In the genomic region with DNA sequence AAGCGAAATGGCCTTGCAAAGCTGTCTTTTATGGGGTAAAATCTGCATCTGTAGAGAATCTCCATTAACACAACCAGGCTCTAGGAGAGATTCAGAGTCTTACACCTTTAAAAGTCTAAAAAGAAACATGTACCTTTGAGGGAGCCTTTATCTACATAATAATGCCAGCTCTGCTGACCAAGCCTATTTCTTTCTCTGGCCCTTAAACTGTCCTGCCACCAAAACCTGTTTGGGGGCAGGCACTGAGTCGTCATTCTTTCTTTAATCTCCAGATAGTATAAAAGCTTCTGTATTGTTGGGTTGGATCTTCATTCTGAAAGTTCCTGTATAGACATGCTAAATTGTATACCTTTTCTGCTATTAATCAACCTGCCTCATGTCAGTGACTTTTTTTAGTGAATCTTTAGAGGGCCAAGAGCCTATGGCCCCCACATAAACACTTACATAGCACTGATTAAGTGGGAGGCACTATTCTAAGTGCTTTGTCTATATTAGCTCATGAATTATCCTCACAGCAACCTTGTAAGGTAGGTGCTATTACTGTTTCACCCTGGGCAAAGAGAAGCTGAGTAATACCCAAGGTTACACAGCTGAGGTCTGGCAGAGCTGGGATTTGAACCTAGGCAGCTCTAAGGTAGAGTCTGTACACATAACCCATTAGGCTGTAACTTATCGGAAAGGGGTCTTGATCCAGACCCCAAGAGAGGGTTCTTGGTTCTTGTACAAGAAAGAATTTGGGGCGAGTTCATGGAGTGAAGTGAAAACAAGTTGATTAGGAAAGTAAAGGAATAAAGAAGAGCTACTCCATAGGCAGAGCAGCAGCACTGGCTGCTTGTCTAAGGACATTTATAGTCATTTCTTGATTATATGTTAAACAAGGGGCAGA, we compare ENCODE assay signal across 1 cellular context.
TF ChIP-seq lines count a peak whose summit lies in the region.

No MANE protein-coding gene starts in this region.

TF ChIP-seq in K562, 482 proteins besides CTCF, POLR2A, EP300 and RAD21 (continued from another document and continues in another):
- TF ChIP-seq, protein P1, sequence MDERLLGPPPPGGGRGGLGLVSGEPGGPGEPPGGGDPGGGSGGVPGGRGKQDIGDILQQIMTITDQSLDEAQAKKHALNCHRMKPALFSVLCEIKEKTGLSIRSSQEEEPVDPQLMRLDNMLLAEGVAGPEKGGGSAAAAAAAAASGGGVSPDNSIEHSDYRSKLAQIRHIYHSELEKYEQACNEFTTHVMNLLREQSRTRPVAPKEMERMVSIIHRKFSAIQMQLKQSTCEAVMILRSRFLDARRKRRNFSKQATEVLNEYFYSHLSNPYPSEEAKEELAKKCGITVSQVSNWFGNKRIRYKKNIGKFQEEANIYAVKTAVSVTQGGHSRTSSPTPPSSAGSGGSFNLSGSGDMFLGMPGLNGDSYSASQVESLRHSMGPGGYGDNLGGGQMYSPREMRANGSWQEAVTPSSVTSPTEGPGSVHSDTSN (CRISPR knock-in tag; IDR thresholded peaks at IDR 0.05; ENCODE audit: low read depth) = no peak
- TF ChIP-seq, protein P1 (tag; conservative IDR thresholded peaks at IDR 0.05; ENCODE audit: low read depth) = peak; percentile 39; the same call in 1 of the 2 replicates
- TF ChIP-seq, protein P2, sequence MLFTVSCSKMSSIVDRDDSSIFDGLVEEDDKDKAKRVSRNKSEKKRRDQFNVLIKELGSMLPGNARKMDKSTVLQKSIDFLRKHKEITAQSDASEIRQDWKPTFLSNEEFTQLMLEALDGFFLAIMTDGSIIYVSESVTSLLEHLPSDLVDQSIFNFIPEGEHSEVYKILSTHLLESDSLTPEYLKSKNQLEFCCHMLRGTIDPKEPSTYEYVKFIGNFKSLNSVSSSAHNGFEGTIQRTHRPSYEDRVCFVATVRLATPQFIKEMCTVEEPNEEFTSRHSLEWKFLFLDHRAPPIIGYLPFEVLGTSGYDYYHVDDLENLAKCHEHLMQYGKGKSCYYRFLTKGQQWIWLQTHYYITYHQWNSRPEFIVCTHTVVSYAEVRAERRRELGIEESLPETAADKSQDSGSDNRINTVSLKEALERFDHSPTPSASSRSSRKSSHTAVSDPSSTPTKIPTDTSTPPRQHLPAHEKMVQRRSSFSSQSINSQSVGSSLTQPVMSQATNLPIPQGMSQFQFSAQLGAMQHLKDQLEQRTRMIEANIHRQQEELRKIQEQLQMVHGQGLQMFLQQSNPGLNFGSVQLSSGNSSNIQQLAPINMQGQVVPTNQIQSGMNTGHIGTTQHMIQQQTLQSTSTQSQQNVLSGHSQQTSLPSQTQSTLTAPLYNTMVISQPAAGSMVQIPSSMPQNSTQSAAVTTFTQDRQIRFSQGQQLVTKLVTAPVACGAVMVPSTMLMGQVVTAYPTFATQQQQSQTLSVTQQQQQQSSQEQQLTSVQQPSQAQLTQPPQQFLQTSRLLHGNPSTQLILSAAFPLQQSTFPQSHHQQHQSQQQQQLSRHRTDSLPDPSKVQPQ (CRISPR knock-in tag; IDR thresholded peaks at IDR 0.05; ENCODE audit: borderline replicate concordance) = no peak
- no peak for TF ChIP-seq MYC (IDR thresholded peaks at IDR 0.05; ENCODE audit: low read depth, low read length)
- TF ChIP-seq MYC (CRISPR knock-in tag; IDR thresholded peaks at IDR 0.05; ENCODE audit: borderline replicate concordance, low read depth) = 0 out of 2 replicates have a peak, but pooled peaks have one; percentile 7
- TF ChIP-seq, protein P3, sequence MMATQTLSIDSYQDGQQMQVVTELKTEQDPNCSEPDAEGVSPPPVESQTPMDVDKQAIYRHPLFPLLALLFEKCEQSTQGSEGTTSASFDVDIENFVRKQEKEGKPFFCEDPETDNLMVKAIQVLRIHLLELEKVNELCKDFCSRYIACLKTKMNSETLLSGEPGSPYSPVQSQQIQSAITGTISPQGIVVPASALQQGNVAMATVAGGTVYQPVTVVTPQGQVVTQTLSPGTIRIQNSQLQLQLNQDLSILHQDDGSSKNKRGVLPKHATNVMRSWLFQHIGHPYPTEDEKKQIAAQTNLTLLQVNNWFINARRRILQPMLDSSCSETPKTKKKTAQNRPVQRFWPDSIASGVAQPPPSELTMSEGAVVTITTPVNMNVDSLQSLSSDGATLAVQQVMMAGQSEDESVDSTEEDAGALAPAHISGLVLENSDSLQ (IDR thresholded peaks at IDR 0.05) = peak; percentile 27; the same call in 1 of the 2 replicates
- peak; percentile 31; the same call in 1 of the 2 replicates for TF ChIP-seq JUND (IDR thresholded peaks at IDR 0.05; ENCODE audit: borderline replicate concordance, low read depth, low read length)
- no peak for TF ChIP-seq JUND (tag; IDR thresholded peaks at IDR 0.05; ENCODE audit: borderline replicate concordance, low read depth, low read length)
- TF ChIP-seq E4F1 (CRISPR knock-in tag; IDR thresholded peaks at IDR 0.05; ENCODE audit: borderline replicate concordance) = no peak
- TF ChIP-seq, protein P4, sequence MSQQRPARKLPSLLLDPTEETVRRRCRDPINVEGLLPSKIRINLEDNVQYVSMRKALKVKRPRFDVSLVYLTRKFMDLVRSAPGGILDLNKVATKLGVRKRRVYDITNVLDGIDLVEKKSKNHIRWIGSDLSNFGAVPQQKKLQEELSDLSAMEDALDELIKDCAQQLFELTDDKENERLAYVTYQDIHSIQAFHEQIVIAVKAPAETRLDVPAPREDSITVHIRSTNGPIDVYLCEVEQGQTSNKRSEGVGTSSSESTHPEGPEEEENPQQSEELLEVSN (IDR thresholded peaks at IDR 0.05; ENCODE audit: borderline replicate concordance in 1 of 2, extremely low read depth in 1 of 2, insufficient read depth in 1 of 2, insufficient read length in 1 of 2, low read depth in 1 of 2, low read length in 1 of 2, poor library complexity in 1 of 2, severe bottlenecking in 1 of 2) = no peak
- TF ChIP-seq ZNF707 (CRISPR knock-in tag; conservative IDR thresholded peaks at IDR 0.05) = no peak
- TF ChIP-seq SRSF3 (IDR thresholded peaks at IDR 0.05; ENCODE audit: insufficient read depth, low read length) = no peak
- TF ChIP-seq KDM1A (IDR thresholded peaks at IDR 0.05) = peak in 1 of 2 experiments; percentile 22; a peak in 1 of 4 replicates
- TF ChIP-seq NRF1 (conservative IDR thresholded peaks at IDR 0.05 in 1 of 2, IDR thresholded peaks at IDR 0.05 in 1 of 2) = 0 out of 4 replicates have a peak, but pooled peaks of 1 of the 2 experiments have one; percentile 1
- TF ChIP-seq EP400 (IDR thresholded peaks at IDR 0.05) = peak; percentile 18; the same call in 1 of the 2 replicates
- TF ChIP-seq, protein P5, sequence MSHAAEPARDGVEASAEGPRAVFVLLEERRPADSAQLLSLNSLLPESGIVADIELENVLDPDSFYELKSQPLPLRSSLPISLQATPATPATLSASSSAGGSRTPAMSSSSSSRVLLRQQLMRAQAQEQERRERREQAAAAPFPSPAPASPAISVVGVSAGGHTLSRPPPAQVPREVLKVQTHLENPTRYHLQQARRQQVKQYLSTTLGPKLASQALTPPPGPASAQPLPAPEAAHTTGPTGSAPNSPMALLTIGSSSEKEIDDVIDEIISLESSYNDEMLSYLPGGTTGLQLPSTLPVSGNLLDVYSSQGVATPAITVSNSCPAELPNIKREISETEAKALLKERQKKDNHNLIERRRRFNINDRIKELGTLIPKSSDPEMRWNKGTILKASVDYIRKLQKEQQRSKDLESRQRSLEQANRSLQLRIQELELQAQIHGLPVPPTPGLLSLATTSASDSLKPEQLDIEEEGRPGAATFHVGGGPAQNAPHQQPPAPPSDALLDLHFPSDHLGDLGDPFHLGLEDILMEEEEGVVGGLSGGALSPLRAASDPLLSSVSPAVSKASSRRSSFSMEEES (CRISPR knock-in tag; IDR thresholded peaks at IDR 0.05) = no peak
- no peak for TF ChIP-seq HOMEZ (CRISPR knock-in tag; IDR thresholded peaks at IDR 0.05)
- TF ChIP-seq DEAF1 (CRISPR knock-in tag; IDR thresholded peaks at IDR 0.05) = no peak
- no peak for TF ChIP-seq BHLHE40 (IDR thresholded peaks at IDR 0.05; ENCODE audit: low read length)
- TF ChIP-seq, protein P6, sequence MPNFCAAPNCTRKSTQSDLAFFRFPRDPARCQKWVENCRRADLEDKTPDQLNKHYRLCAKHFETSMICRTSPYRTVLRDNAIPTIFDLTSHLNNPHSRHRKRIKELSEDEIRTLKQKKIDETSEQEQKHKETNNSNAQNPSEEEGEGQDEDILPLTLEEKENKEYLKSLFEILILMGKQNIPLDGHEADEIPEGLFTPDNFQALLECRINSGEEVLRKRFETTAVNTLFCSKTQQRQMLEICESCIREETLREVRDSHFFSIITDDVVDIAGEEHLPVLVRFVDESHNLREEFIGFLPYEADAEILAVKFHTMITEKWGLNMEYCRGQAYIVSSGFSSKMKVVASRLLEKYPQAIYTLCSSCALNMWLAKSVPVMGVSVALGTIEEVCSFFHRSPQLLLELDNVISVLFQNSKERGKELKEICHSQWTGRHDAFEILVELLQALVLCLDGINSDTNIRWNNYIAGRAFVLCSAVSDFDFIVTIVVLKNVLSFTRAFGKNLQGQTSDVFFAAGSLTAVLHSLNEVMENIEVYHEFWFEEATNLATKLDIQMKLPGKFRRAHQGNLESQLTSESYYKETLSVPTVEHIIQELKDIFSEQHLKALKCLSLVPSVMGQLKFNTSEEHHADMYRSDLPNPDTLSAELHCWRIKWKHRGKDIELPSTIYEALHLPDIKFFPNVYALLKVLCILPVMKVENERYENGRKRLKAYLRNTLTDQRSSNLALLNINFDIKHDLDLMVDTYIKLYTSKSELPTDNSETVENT (CRISPR knock-in tag; IDR thresholded peaks at IDR 0.05) = no peak
- no peak for TF ChIP-seq GATAD2B (IDR thresholded peaks at IDR 0.05; ENCODE audit: borderline replicate concordance)
- no peak for TF ChIP-seq ZNF436 (CRISPR knock-in tag; IDR thresholded peaks at IDR 0.05)
- TF ChIP-seq POLR3A (IDR thresholded peaks at IDR 0.05; ENCODE audit: borderline replicate concordance, extremely low read depth, insufficient read depth, insufficient read length) = no peak
- TF ChIP-seq GATAD2A (IDR thresholded peaks at IDR 0.05) = no peak
- TF ChIP-seq KLF6 (CRISPR knock-in tag; IDR thresholded peaks at IDR 0.05; ENCODE audit: borderline replicate concordance) = no peak
